1 cellular context compared by ENCODE assay signal in genomic region chr11:61753672-61754071, GRCh38.
A peak's percentile ranks its signal among the peaks of the same experiment; 100 is the strongest.
TF ChIP-seq lines count a peak whose summit lies in the region.

No MANE protein-coding gene starts in this region.

TF ChIP-seq in HepG2, 621 proteins besides CTCF, POLR2A, EP300 and RAD21:
- TF ChIP-seq SALL2 (CRISPR knock-in tag; IDR thresholded peaks at IDR 0.05) = 0 out of 2 replicates have a peak, but pooled peaks have one; percentile 19
- no peak for TF ChIP-seq KIAA2018 (CRISPR knock-in tag; IDR thresholded peaks at IDR 0.05; ENCODE audit: borderline replicate concordance)
